ENCODE assay signal across 15 cellular contexts in genomic region chrX:154247377-154248045, GRCh38. TPM values are rescaled to one million over a fixed set of nuclear protein-coding genes. Genes with fewer than 3 reads are reported as not detected.
DNase-seq lines count a peak whose midpoint lies in the region; ATAC-seq and TF ChIP-seq lines count a peak whose summit lies in the region.
"Not testable (repeated sequence)": the region's sequence is repeated elsewhere in the genome, so short reads cannot be mapped to it uniquely, and the experiment has no call there.
"Had no signal": no experiment of that assay in that cellular context is flagged by ENCODE, and none has a peak within 500 bp of the region (broad histone marks: within the 10 kb centered on the region; RNA-seq: fewer than 3 reads in every experiment).

No MANE protein-coding gene starts in this region.

- not testable (repeated sequence) for H3K27me3 Mint-ChIP-seq in CD4-positive, CD25-positive, alpha-beta regulatory T cell; natural killer cell (ENCODE audit: low read depth in 2 of 2)

- H3K36me3 ChIP-seq in CD4-positive, CD25-positive, alpha-beta regulatory T cell (ENCODE audit: control insufficient read depth, insufficient read depth, low read length); RWPE2 (ENCODE audit: low read depth); heart left ventricle: not testable (repeated sequence)

- TF ChIP-seq POLR2A in heart left ventricle (IDR thresholded peaks at IDR 0.05) = not testable (repeated sequence)

- H3K27ac Mint-ChIP-seq in CD4-positive, CD25-positive, alpha-beta regulatory T cell; activated naive CD4-positive, alpha-beta T cell treated with anti-CD3 and anti-CD28 coated beads, Interleukin-2, amount 50 U/mL, for 72 hours: not testable (repeated sequence)
- peak overlapping the region in 1 of 2 donors; percentile 65 for H3K27ac Mint-ChIP-seq in natural killer cell

- not testable (repeated sequence) for H3K27ac ChIP-seq in CD4-positive, CD25-positive, alpha-beta regulatory T cell (ENCODE audit: insufficient read depth, low read length, poor library complexity, severe bottlenecking); RWPE2 (ENCODE audit: poor library complexity, severe bottlenecking); heart left ventricle

- not testable (repeated sequence) for H3K36me3 Mint-ChIP-seq in CD4-positive, CD25-positive, alpha-beta regulatory T cell; activated naive CD4-positive, alpha-beta T cell treated with anti-CD3 and anti-CD28 coated beads, Interleukin-2, amount 50 U/mL, for 72 hours; natural killer cell

- DNase-seq in CD4-positive, CD25-positive, alpha-beta regulatory T cell = peak in 1 of 3 donors; percentile 26
- not testable (repeated sequence) for DNase-seq in RWPE2 (ENCODE audit: low spot score); activated naive CD4-positive, alpha-beta T cell treated with anti-CD3 and anti-CD28 coated beads, Interleukin-2, amount 50 U/mL, for 72 hours (ENCODE audit: low spot score in 2 of 2); heart left ventricle; natural killer cell

- not testable (repeated sequence) for H3K27me3 ChIP-seq in CD4-positive, CD25-positive, alpha-beta regulatory T cell (ENCODE audit: control insufficient read depth, insufficient read depth, low read length); RWPE2 (ENCODE audit: insufficient read depth, poor library complexity, severe bottlenecking); heart left ventricle

- H3K4me1 Mint-ChIP-seq in CD4-positive, CD25-positive, alpha-beta regulatory T cell; natural killer cell: not testable (repeated sequence)

- H3K9me3 ChIP-seq in CD4-positive, CD25-positive, alpha-beta regulatory T cell (ENCODE audit: control insufficient read depth in 2 of 2, low read length in 2 of 2); RWPE2 (ENCODE audit: severe bottlenecking); heart left ventricle: not testable (repeated sequence)

- not testable (repeated sequence) for H3K9me3 Mint-ChIP-seq in CD4-positive, CD25-positive, alpha-beta regulatory T cell; activated naive CD4-positive, alpha-beta T cell treated with anti-CD3 and anti-CD28 coated beads, Interleukin-2, amount 50 U/mL, for 72 hours; natural killer cell

- not testable (repeated sequence) for H3K4me3 ChIP-seq in CD4-positive, CD25-positive, alpha-beta regulatory T cell (ENCODE audit: low read depth, low read length); RWPE2 (ENCODE audit: severe bottlenecking); heart left ventricle

- ATAC-seq in CD4-positive, CD25-positive, alpha-beta regulatory T cell (ENCODE audit: low read depth in 2 of 2) = peak; percentile 96 to 97
- peak; percentile 58 for ATAC-seq in GM19324 (IDR thresholded peaks at IDR 0.05; ENCODE audit: low FRiP score, unreplicated experiment)
- ATAC-seq in GM21737 (IDR thresholded peaks at IDR 0.05; ENCODE audit: unreplicated experiment) = peak; percentile 85
- peak; percentile 83 for ATAC-seq in HG03175 (IDR thresholded peaks at IDR 0.05; ENCODE audit: unreplicated experiment)
- ATAC-seq in RWPE2 (ENCODE audit: low read depth) = peak; percentile 100
- peak; percentile 98 to 99 for ATAC-seq in activated naive CD4-positive, alpha-beta T cell treated with anti-CD3 and anti-CD28 coated beads, Interleukin-2, amount 50 U/mL, for 72 hours
- peak; percentile 92 to 98 (median 96) for ATAC-seq in heart left ventricle
- peak; percentile 85 to 94 (median 89) for ATAC-seq in natural killer cell

- not testable (repeated sequence) for H3K4me3 Mint-ChIP-seq in CD4-positive, CD25-positive, alpha-beta regulatory T cell
- H3K4me3 Mint-ChIP-seq in natural killer cell = peak overlapping the region; percentile 47

- intact Hi-C loops in heart left ventricle (cut with DNase I); natural killer cell (cut with micrococcal nuclease): not testable (repeated sequence)

- not testable (repeated sequence) for TF ChIP-seq CTCF in RWPE2 (IDR thresholded peaks at IDR 0.05; ENCODE audit: poor library complexity, severe bottlenecking); heart left ventricle (IDR thresholded peaks at IDR 0.05); natural killer cell (IDR thresholded peaks at IDR 0.05)

- 57 to 71% methylated on average over 4 to 5 of the region's 17 CpGs; no CpG with 5 or more reads in 2 of the 4 donors for WGBS in heart left ventricle, 4 donors

- not testable (repeated sequence) for H3K4me1 ChIP-seq in CD4-positive, CD25-positive, alpha-beta regulatory T cell (ENCODE audit: control insufficient read depth, insufficient read depth, low read length, poor library complexity, severe bottlenecking); RWPE2 (ENCODE audit: insufficient read depth, poor library complexity, severe bottlenecking); heart left ventricle

RNA-seq across cellular contexts. Expression of gene OPN1MW3, which starts 9.9 kb away (rescaled TPM):
- not detected for total RNA-seq in CD4-positive, CD25-positive, alpha-beta regulatory T cell
- polyA plus RNA-seq in CD4-positive, CD25-positive, alpha-beta regulatory T cell = not detected
- total RNA-seq in activated naive CD4-positive, alpha-beta T cell treated with anti-CD3 and anti-CD28 coated beads, Interleukin-2, amount 50 U/mL, for 72 hours = not detected
- total RNA-seq in heart left ventricle = not detected
- not detected for polyA plus RNA-seq in heart left ventricle
- not detected for total RNA-seq in natural killer cell
- total RNA-seq: A172, endothelial cell of umbilical vein, fibroblast of villous mesenchyme, LHCN-M2, mononuclear cell, right atrium auricular region, transverse colon had no signal
- polyA plus RNA-seq: endothelial cell of umbilical vein had no signal

RNA-seq across cellular contexts. Expression of gene OPN1MW2, which starts 28.0 kb away (rescaled TPM):
- total RNA-seq in CD4-positive, CD25-positive, alpha-beta regulatory T cell = not detected
- polyA plus RNA-seq in CD4-positive, CD25-positive, alpha-beta regulatory T cell = not detected
- not detected for total RNA-seq in activated naive CD4-positive, alpha-beta T cell treated with anti-CD3 and anti-CD28 coated beads, Interleukin-2, amount 50 U/mL, for 72 hours
- total RNA-seq in heart left ventricle (not detected), natural killer cell (not detected)
- polyA plus RNA-seq in heart left ventricle = not detected
- total RNA-seq: A172, endothelial cell of umbilical vein, fibroblast of villous mesenchyme, LHCN-M2, mononuclear cell, right atrium auricular region, transverse colon had no signal
- polyA plus RNA-seq: endothelial cell of umbilical vein had no signal

RNA-seq across cellular contexts. Expression of gene TEX28, which starts 47.4 kb away (rescaled TPM):
- not detected for total RNA-seq in CD4-positive, CD25-positive, alpha-beta regulatory T cell
- polyA plus RNA-seq in CD4-positive, CD25-positive, alpha-beta regulatory T cell = not detected
- not detected for total RNA-seq in activated naive CD4-positive, alpha-beta T cell treated with anti-CD3 and anti-CD28 coated beads, Interleukin-2, amount 50 U/mL, for 72 hours
- total RNA-seq in heart left ventricle (not detected), natural killer cell (under 1 TPM in 1 of 3 donors, not detected in 2; 0.61 TPM)
- polyA plus RNA-seq in heart left ventricle = not detected
- total RNA-seq: A172, endothelial cell of umbilical vein, fibroblast of villous mesenchyme, LHCN-M2, mononuclear cell, right atrium auricular region, transverse colon had no signal
- polyA plus RNA-seq: endothelial cell of umbilical vein had no signal

RNA-seq across cellular contexts. Expression of gene TKTL1, which starts 48.1 kb away (rescaled TPM):
- 8.1 TPM for total RNA-seq in CD4-positive, CD25-positive, alpha-beta regulatory T cell
- polyA plus RNA-seq in CD4-positive, CD25-positive, alpha-beta regulatory T cell = 10 to 100 TPM; 21.0 to 34.3 (median 25.4) TPM
- total RNA-seq in activated naive CD4-positive, alpha-beta T cell treated with anti-CD3 and anti-CD28 coated beads, Interleukin-2, amount 50 U/mL, for 72 hours = under 1 TPM; 0.48 to 0.56 TPM
- total RNA-seq in heart left ventricle = 10 to 100 TPM in 2 of 9 donors, 1 to 10 TPM in 7; 2.0 to 13.4 (median 7.7) TPM
- polyA plus RNA-seq in heart left ventricle = 10 to 100 TPM in 1 of 2 donors, 1 to 10 TPM in 1; 2.9 to 10.2 TPM
- total RNA-seq in natural killer cell = 10 to 100 TPM; 17.1 to 42.8 (median 28.8) TPM
- total RNA-seq: A172, endothelial cell of umbilical vein, fibroblast of villous mesenchyme, LHCN-M2, transverse colon had no signal
